ENCODE assay signal across 8 cellular contexts in genomic region chr4:174523003-174523693, GRCh38. TPM values are rescaled to one million over a fixed set of nuclear protein-coding genes. Genes with fewer than 3 reads are reported as not detected.
DNase-seq lines count a peak whose midpoint lies in the region; ATAC-seq and TF ChIP-seq lines count a peak whose summit lies in the region.

No MANE protein-coding gene starts in this region.

- H3K9me3 ChIP-seq in neuronal stem cell (replicated peaks in 1 of 2; ENCODE audit: control insufficient read depth in 2 of 2, insufficient read depth in 1 of 2, low read depth in 1 of 2, low read length in 2 of 2) = no peaks in the 10 kb centered on the region

- no peak overlapping the region for H2BK15ac ChIP-seq in neuronal stem cell (ENCODE audit: low read length)

- H3K4me1 ChIP-seq in neuronal stem cell (ENCODE audit: control insufficient read depth in 2 of 2, insufficient read depth in 1 of 2, low read depth in 1 of 2, low read length in 2 of 2) = peaks cover 0 to 6% of the 10 kb centered on the region in 2 donors

- no peak overlapping the region for H2BK120ac ChIP-seq in neuronal stem cell (ENCODE audit: low read depth, low read length)

- no peak overlapping the region for H3K4ac ChIP-seq in neuronal stem cell (ENCODE audit: low read length)

- no peak overlapping the region for H2BK5ac ChIP-seq in neuronal stem cell (ENCODE audit: low read length)

- H3K14ac ChIP-seq in neuronal stem cell (ENCODE audit: low read length) = no peak overlapping the region

- no peak overlapping the region for H2AK5ac ChIP-seq in neuronal stem cell (ENCODE audit: low read depth, low read length)

- peak; percentile 42 for DNase-seq in ELF-1 (ENCODE audit: low read depth, low spot score)
- DNase-seq in SK-MEL-5 (ENCODE audit: low read depth, low spot score) = peak; percentile 45
- DNase-seq in fibroblast of mammary gland (ENCODE audit: low read depth) = peak; percentile 37
- DNase-seq in neuronal stem cell (ENCODE audit: low spot score) = no peak
- DNase-seq in T-helper 9 cell = no peak
- DNase-seq in dermis blood vessel endothelial cell = no peak

- no peak overlapping the region for H3K9ac ChIP-seq in neuronal stem cell (ENCODE audit: low read depth, low read length, poor library complexity)

- H3K4me2 ChIP-seq in neuronal stem cell (ENCODE audit: insufficient read depth, low read length, poor library complexity, severe bottlenecking) = peak overlapping the region; percentile 99

- H4K8ac ChIP-seq in neuronal stem cell (ENCODE audit: low read depth, low read length) = no peak overlapping the region

- no peak overlapping the region for H4K91ac ChIP-seq in neuronal stem cell (ENCODE audit: low read depth, low read length, poor library complexity)

- H3K36me3 ChIP-seq in neuronal stem cell (replicated peaks in 1 of 2; ENCODE audit: control insufficient read depth in 2 of 2, insufficient read depth in 2 of 2, low read length in 2 of 2) = no peaks in the 10 kb centered on the region

- no peak for ATAC-seq in HG02610 (IDR thresholded peaks at IDR 0.05; ENCODE audit: unreplicated experiment)
- no peak for ATAC-seq in GM19467 (IDR thresholded peaks at IDR 0.05; ENCODE audit: unreplicated experiment)

- no peak for TF ChIP-seq CTCF in fibroblast of mammary gland (conservative IDR thresholded peaks at IDR 0.05; ENCODE audit: control insufficient read depth, insufficient read depth, low read depth, low read length)

- no peak overlapping the region for H3K18ac ChIP-seq in neuronal stem cell (ENCODE audit: low read length)

- no peak overlapping the region for H3K23ac ChIP-seq in neuronal stem cell (ENCODE audit: low read depth, low read length, poor library complexity)

- no CpG with 5 or more reads among the region's 10 CpGs for WGBS in neuronal stem cell (ENCODE audit: extremely low coverage in 2 of 2, insufficient read length in 2 of 2, insufficient replicate concordance in 1 of 2), 2 donors

- no peaks in the 10 kb centered on the region for H3K79me1 ChIP-seq in neuronal stem cell (ENCODE audit: low read depth, low read length)

- no peak overlapping the region for H3K27ac ChIP-seq in neuronal stem cell (replicated peaks; ENCODE audit: low read length)

- in situ Hi-C loops in SK-MEL-5 (cut with HindIII; ENCODE audit: low pct_unique_long_range_greater_than_20kb, low sequenced_read_pairs) = no loop called here

- H3K4me3 ChIP-seq in fibroblast of mammary gland (ENCODE audit: control insufficient read depth, low read depth, low read length) (peak overlapping the region; percentile 42), neuronal stem cell (ENCODE audit: low read length in 2 of 2) (peak overlapping the region in 1 of 2 donors; percentile 43)

- H2AFZ ChIP-seq in neuronal stem cell (ENCODE audit: low read length) = peak overlapping the region; percentile 93

- H3K27me3 ChIP-seq in neuronal stem cell (ENCODE audit: control insufficient read depth in 3 of 3, insufficient read depth in 3 of 3, low read depth in 1 of 3, low read length in 3 of 3) = peaks cover 0 to 56% (median 17%) of the 10 kb centered on the region in 3 experiments

- no peak overlapping the region for H2BK12ac ChIP-seq in neuronal stem cell (ENCODE audit: low read length)

RNA-seq across cellular contexts. Expression of gene HPGD, which starts 0.9 kb away (rescaled TPM):
- total RNA-seq in SK-MEL-5 (2014; rRNA removed; shearing (Covaris generic)) = 9.5 and 10.4 TPM in 2 replicates
- polyA plus RNA-seq in SK-MEL-5 (2015; cell fraction: cytosol; rRNA removed) = 4.5 and 5.6 TPM in 2 replicates
- polyA plus RNA-seq in SK-MEL-5 (2015; cell fraction: nucleus; rRNA removed) = 0.84 and 1.1 TPM in 2 replicates
- 0.18 TPM for polyA plus RNA-seq in neuronal stem cell (2013, experiment 1 of 2)
- 0.15 TPM for polyA plus RNA-seq in neuronal stem cell (2013, experiment 2 of 2)
- 0.19 and 0.51 TPM in 2 replicates for total RNA-seq in dermis blood vessel endothelial cell

Comparison
In these comparisons a context has a peak if more than half of its experiments do, and no peak if none do; other contexts are left out.
1. DNase-seq: peak in ELF-1 (single experiment), SK-MEL-5 (single experiment) and fibroblast of mammary gland (single experiment); none in neuronal stem cell (single experiment), T-helper 9 cell (single experiment) and dermis blood vessel endothelial cell (single experiment).